In the genomic region with DNA sequence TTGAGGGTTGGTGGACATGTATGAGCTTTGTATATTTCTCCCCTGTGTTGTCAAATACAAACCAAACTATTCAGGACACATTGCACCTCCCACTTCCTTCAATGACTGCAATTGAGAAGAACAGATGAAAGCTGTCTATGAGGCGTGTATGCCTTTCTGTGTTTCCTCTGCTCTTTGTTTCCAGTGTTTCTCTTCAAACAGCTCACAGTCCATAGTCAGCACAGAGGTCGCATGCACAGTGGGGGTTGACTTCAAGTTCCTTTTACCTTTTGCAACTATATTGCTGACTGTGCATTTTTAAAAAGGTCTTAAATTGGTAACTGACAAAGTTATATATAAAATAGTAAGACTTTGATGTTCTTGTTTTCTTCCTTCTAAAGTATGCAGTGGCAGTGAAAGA, we compare ENCODE assay signal across 29 cellular contexts.
"Had no signal": no experiment of that assay in that cellular context is flagged by ENCODE, and none has a peak within 500 bp of the region (broad histone marks: within the 10 kb centered on the region; RNA-seq: fewer than 3 reads in every experiment).

No MANE protein-coding gene starts in this region.

- H3K27ac ChIP-seq: breast epithelium, dorsolateral prefrontal cortex, esophagus muscularis mucosa, gastrocnemius medialis, stomach, suprapubic skin, tibial nerve had no signal

- H3K27me3 ChIP-seq: breast epithelium, dorsolateral prefrontal cortex, esophagus muscularis mucosa, gastrocnemius medialis, stomach, suprapubic skin, tibial nerve had no signal

- H3K36me3 Mint-ChIP-seq: activated naive CD8-positive, alpha-beta T cell treated with anti-CD3 and anti-CD28 coated beads, Interleukin-2, amount 10 ng/mL, durations not matched to agents 7 days and 5 days; naive B cell; stimulated activated memory B cell treated with anti-CD40 and anti-IgM and Interleukin-4, amounts not matched to agents 10 μg/mL and 1 μg/mL and 100 μg/mL, for 72 hours had no signal

- H3K4me1 ChIP-seq: breast epithelium, esophagus muscularis mucosa, gastrocnemius medialis, stomach, suprapubic skin, tibial nerve had no signal

- H3K4me3 Mint-ChIP-seq: activated CD4-positive, alpha-beta memory T cell treated with anti-CD3 and anti-CD28 coated beads, Interleukin-2, amount 10 ng/mL, durations not matched to agents 7 days and 5 days; activated CD4-positive, alpha-beta T cell treated with anti-CD3 and anti-CD28 coated beads, Interleukin-2, amount 10 ng/mL, durations not matched to agents 24 days and 14 days; activated naive CD4-positive, alpha-beta T cell treated with anti-CD3 and anti-CD28 coated beads for 36 hours; activated naive CD8-positive, alpha-beta T cell treated with anti-CD3 and anti-CD28 coated beads, Interleukin-2, amount 10 ng/mL, durations not matched to agents 7 days and 5 days; activated T-cell treated with anti-CD3 and anti-CD28 coated beads, Interleukin-2, amount 50 U/mL, for 72 hours; central memory CD8-positive, alpha-beta T cell; effector memory CD8-positive, alpha-beta T cell; naive B cell; neural crest cell; stimulated activated memory B cell treated with anti-CD40 and anti-IgM and Interleukin-4, amounts not matched to agents 10 μg/mL and 1 μg/mL and 100 μg/mL, for 72 hours had no signal

- H3K4me1 Mint-ChIP-seq: activated CD4-positive, alpha-beta memory T cell treated with anti-CD3 and anti-CD28 coated beads, Interleukin-2, amount 10 ng/mL, durations not matched to agents 7 days and 5 days; activated CD4-positive, alpha-beta T cell treated with anti-CD3 and anti-CD28 coated beads, Interleukin-2, amount 10 ng/mL, durations not matched to agents 24 days and 14 days; activated naive CD8-positive, alpha-beta T cell treated with anti-CD3 and anti-CD28 coated beads, Interleukin-2, amount 10 ng/mL, durations not matched to agents 7 days and 5 days; central memory CD8-positive, alpha-beta T cell; naive B cell; stimulated activated memory B cell treated with anti-CD40 and anti-IgM and Interleukin-4, amounts not matched to agents 10 μg/mL and 1 μg/mL and 100 μg/mL, for 72 hours had no signal

- DNase-seq: activated CD4-positive, alpha-beta memory T cell treated with anti-CD3 and anti-CD28 coated beads, Interleukin-2, amount 10 ng/mL, durations not matched to agents 7 days and 5 days; activated CD4-positive, alpha-beta T cell treated with anti-CD3 and anti-CD28 coated beads, Interleukin-2, amount 10 ng/mL, durations not matched to agents 24 days and 14 days; activated effector memory CD4-positive, alpha-beta T cell treated with Interleukin-2 at 50 U/mL for 16 hours; activated naive CD4-positive, alpha-beta T cell treated with anti-CD3 and anti-CD28 coated beads for 36 hours; activated naive CD8-positive, alpha-beta T cell treated with anti-CD3 and anti-CD28 coated beads, Interleukin-2, amount 10 ng/mL, durations not matched to agents 7 days and 5 days; activated T-cell treated with anti-CD3 and anti-CD28 coated beads, Interleukin-2, amount 50 U/mL, for 72 hours; amniotic stem cell; dorsolateral prefrontal cortex; effector memory CD8-positive, alpha-beta T cell; gastrocnemius medialis; head of caudate nucleus; islet precursor cell; left colon; naive B cell; small intestine; stimulated activated CD4-positive, alpha-beta T cell treated with anti-CD3 and anti-CD28 coated beads, Interleukin-2, amount 100 ng/mL, for 24 hours; stomach had no signal

- H3K4me3 ChIP-seq: breast epithelium, dorsolateral prefrontal cortex, esophagus muscularis mucosa, gastrocnemius medialis, lung, stomach, suprapubic skin, tibial nerve had no signal

- H3K36me3 ChIP-seq: breast epithelium, esophagus muscularis mucosa, gastrocnemius medialis, stomach, suprapubic skin, tibial nerve had no signal

- ATAC-seq: activated CD4-positive, CD25-positive, alpha-beta regulatory T cell treated with anti-CD3 and anti-CD28 coated beads, Interleukin-2, amount 50 U/mL, for 24 hours; activated T-cell treated with anti-CD3 and anti-CD28 coated beads, Interleukin-2, amount 50 U/mL, for 72 hours; effector memory CD8-positive, alpha-beta T cell; gastrocnemius medialis; left colon; sciatic nerve; stimulated activated memory B cell treated with anti-CD40 and anti-IgM and Interleukin-4, amounts not matched to agents 10 μg/mL and 1 μg/mL and 100 μg/mL, for 72 hours had no signal

- FAIRE-seq: colon, small intestine, urothelium cell line had no signal

- H3K27me3 Mint-ChIP-seq: activated CD4-positive, alpha-beta memory T cell treated with anti-CD3 and anti-CD28 coated beads, Interleukin-2, amount 10 ng/mL, durations not matched to agents 7 days and 5 days; activated CD4-positive, alpha-beta T cell treated with anti-CD3 and anti-CD28 coated beads, Interleukin-2, amount 10 ng/mL, durations not matched to agents 24 days and 14 days; activated naive CD8-positive, alpha-beta T cell treated with anti-CD3 and anti-CD28 coated beads, Interleukin-2, amount 10 ng/mL, durations not matched to agents 7 days and 5 days; central memory CD8-positive, alpha-beta T cell; effector memory CD8-positive, alpha-beta T cell; naive B cell; stimulated activated memory B cell treated with anti-CD40 and anti-IgM and Interleukin-4, amounts not matched to agents 10 μg/mL and 1 μg/mL and 100 μg/mL, for 72 hours had no signal

- H3K9me3 ChIP-seq: breast epithelium, esophagus muscularis mucosa, gastrocnemius medialis, tibial nerve had no signal

- H3K27ac Mint-ChIP-seq: activated CD4-positive, alpha-beta memory T cell treated with anti-CD3 and anti-CD28 coated beads, Interleukin-2, amount 10 ng/mL, durations not matched to agents 7 days and 5 days; activated CD4-positive, alpha-beta T cell treated with anti-CD3 and anti-CD28 coated beads, Interleukin-2, amount 10 ng/mL, durations not matched to agents 24 days and 14 days; activated naive CD4-positive, alpha-beta T cell treated with anti-CD3 and anti-CD28 coated beads for 36 hours; activated naive CD8-positive, alpha-beta T cell treated with anti-CD3 and anti-CD28 coated beads, Interleukin-2, amount 10 ng/mL, durations not matched to agents 7 days and 5 days; activated T-cell treated with anti-CD3 and anti-CD28 coated beads, Interleukin-2, amount 50 U/mL, for 72 hours; effector memory CD8-positive, alpha-beta T cell; naive B cell; stimulated activated memory B cell treated with anti-CD40 and anti-IgM and Interleukin-4, amounts not matched to agents 10 μg/mL and 1 μg/mL and 100 μg/mL, for 72 hours had no signal
